18 cellular contexts compared by ENCODE assay signal in genomic region chr13:37491661-37492060, GRCh38.
"Had no signal": no experiment of that assay in that cellular context is flagged by ENCODE, and none has a peak within 500 bp of the region (broad histone marks: within the 10 kb centered on the region; RNA-seq: fewer than 3 reads in every experiment).

No MANE protein-coding gene starts in this region.

- H3K4me3 ChIP-seq: dorsolateral prefrontal cortex, lung, mucosa of descending colon had no signal

- H3K9me3 ChIP-seq: mucosa of descending colon had no signal

- H3K36me3 Mint-ChIP-seq: immature natural killer cell; natural killer cell treated with Interleukin-12 subunit alpha and Interleukin-12 subunit beta and Interleukin-15 and Interleukin-18, amount 100 ng/mL, for 72 hours; stimulated activated naive B cell treated with anti-CD40 and anti-IgM and Interleukin-4, amounts not matched to agents 10 μg/mL and 1 μg/mL and 100 μg/mL, for 72 hours; type B pancreatic cell had no signal

- H3K4me1 Mint-ChIP-seq: activated CD4-positive, alpha-beta T cell treated with anti-CD3 and anti-CD28 coated beads, Interleukin-2, amount 10 ng/mL, durations not matched to agents 7 days and 5 days; immature natural killer cell; stimulated activated naive B cell treated with anti-CD40 and anti-IgM and Interleukin-4, amounts not matched to agents 10 μg/mL and 1 μg/mL and 100 μg/mL, for 72 hours had no signal

- H3K27ac ChIP-seq: dorsolateral prefrontal cortex had no signal

- H3K27ac Mint-ChIP-seq: activated CD4-positive, alpha-beta T cell treated with anti-CD3 and anti-CD28 coated beads, Interleukin-2, amount 10 ng/mL, durations not matched to agents 7 days and 5 days; activated T-helper 2 cell treated with anti-CD3 and anti-CD28 coated beads, Interferon-gamma antibody, Interleukin-2, Interleukin-4, amounts not matched to agents 10 μg/mL and 5 μg/mL and 100 μg/mL, durations not matched to agents 14 hours and 24 hours and 36 hours; immature natural killer cell; natural killer cell treated with Interleukin-12 subunit alpha and Interleukin-12 subunit beta and Interleukin-15 and Interleukin-18, amount 100 ng/mL, for 72 hours; stimulated activated naive B cell treated with anti-CD40 and anti-IgM and Interleukin-4, amounts not matched to agents 10 μg/mL and 1 μg/mL and 100 μg/mL, for 72 hours; T-helper 1 cell treated with Interleukin-12 subunit alpha and Interleukin-12 subunit beta and Interleukin-4 antibody, amounts not matched to agents 30 μg/mL and 1 μg/mL, for 36 hours; type B pancreatic cell had no signal

- ATAC-seq: left colon; mucosa of descending colon; natural killer cell treated with Interleukin-12 subunit alpha and Interleukin-12 subunit beta and Interleukin-15 and Interleukin-18, amount 100 ng/mL, for 72 hours; sciatic nerve; stimulated activated naive B cell treated with anti-CD40 and anti-IgM and Interleukin-4, amounts not matched to agents 10 μg/mL and 1 μg/mL and 100 μg/mL, for 72 hours had no signal

- H3K9me3 Mint-ChIP-seq: activated CD4-positive, alpha-beta T cell treated with anti-CD3 and anti-CD28 coated beads, Interleukin-2, amount 10 ng/mL, durations not matched to agents 7 days and 5 days; type B pancreatic cell had no signal

- DNase-seq: activated CD4-positive, alpha-beta T cell treated with anti-CD3 and anti-CD28 coated beads, Interleukin-2, amount 10 ng/mL, durations not matched to agents 7 days and 5 days; activated CD4-positive, CD25-positive, alpha-beta regulatory T cell; activated naive CD4-positive, alpha-beta T cell treated with anti-CD3 and anti-CD28 coated beads, Interleukin-2, amount 50 U/mL, for 16 hours; activated T-cell treated with anti-CD3 and anti-CD28 coated beads for 4 hours; amygdala; dorsolateral prefrontal cortex; foreskin fibroblast; immature natural killer cell; left colon; mucosa of descending colon; stimulated activated CD4-positive, alpha-beta T cell treated with anti-CD3 and anti-CD28 coated beads, Interleukin-2, amount 100 ng/mL, for 24 hours; stimulated activated naive B cell treated with anti-CD40 and anti-IgM and Interleukin-4, amounts not matched to agents 10 μg/mL and 1 μg/mL and 100 μg/mL, for 72 hours had no signal

- H3K4me3 Mint-ChIP-seq: activated CD4-positive, alpha-beta T cell treated with anti-CD3 and anti-CD28 coated beads, Interleukin-2, amount 10 ng/mL, durations not matched to agents 7 days and 5 days; immature natural killer cell; natural killer cell treated with Interleukin-12 subunit alpha and Interleukin-12 subunit beta and Interleukin-15 and Interleukin-18, amount 100 ng/mL, for 72 hours; stimulated activated naive B cell treated with anti-CD40 and anti-IgM and Interleukin-4, amounts not matched to agents 10 μg/mL and 1 μg/mL and 100 μg/mL, for 72 hours; T-helper 1 cell treated with Interleukin-12 subunit alpha and Interleukin-12 subunit beta and Interleukin-4 antibody, amounts not matched to agents 30 μg/mL and 1 μg/mL, for 36 hours; type B pancreatic cell had no signal

- H3K27me3 Mint-ChIP-seq: activated CD4-positive, alpha-beta T cell treated with anti-CD3 and anti-CD28 coated beads, Interleukin-2, amount 10 ng/mL, durations not matched to agents 7 days and 5 days; natural killer cell treated with Interleukin-12 subunit alpha and Interleukin-12 subunit beta and Interleukin-15 and Interleukin-18, amount 100 ng/mL, for 72 hours; stimulated activated naive B cell treated with anti-CD40 and anti-IgM and Interleukin-4, amounts not matched to agents 10 μg/mL and 1 μg/mL and 100 μg/mL, for 72 hours; type B pancreatic cell had no signal
